8 cellular contexts compared by ENCODE assay signal in genomic region chr12:12813120-12814101, GRCh38. TPM values are rescaled to one million over a fixed set of nuclear protein-coding genes. Genes with fewer than 3 reads are reported as not detected.
DNase-seq lines count a peak whose midpoint lies in the region; ATAC-seq and TF ChIP-seq lines count a peak whose summit lies in the region.

Gene DDX47, plus strand, starts transcription at chr12:12813346. Its CDS starts 22 bp downstream, at chr12:12813368.

- peak; percentile 97 for DNase-seq in D341Med (ENCODE audit: low spot score)
- peak; percentile 97 for DNase-seq in activated T-cell treated with anti-CD3 and anti-CD28 coated beads for 1 hour (ENCODE audit: low read depth)
- peak; percentile 94 for DNase-seq in epithelial cell of esophagus (ENCODE audit: low read depth)
- DNase-seq in mucosa of descending colon: peak; percentile 97 to 100 (median 99)
- DNase-seq in stimulated activated CD8-positive, alpha-beta memory T cell treated with anti-CD3 and anti-CD28 coated beads, Interleukin-4, amount 100 ng/mL, for 24 hours (ENCODE audit: low read depth): peak; percentile 97

- peak within 1 kb of the TSS; percentile 77 for H2AFZ ChIP-seq in OCI-LY3 (ENCODE audit: low read depth, low read length)

- H3K27me3 ChIP-seq in HUES64 (ENCODE audit: insufficient read depth, low read length) (no peaks in the 10 kb centered on the region), OCI-LY3 (ENCODE audit: low read depth, low read length) (peaks cover 4% of the 10 kb centered on the region; the same call in 1 of the 2 replicates)

- H3K27ac ChIP-seq in HUES64 (ENCODE audit: low read depth, low read length) (peak within 1 kb of the TSS; percentile 82), OCI-LY3 (ENCODE audit: low read length) (peak within 1 kb of the TSS; percentile 53)

- TF ChIP-seq CTCF in OCI-LY3 (IDR thresholded peaks at IDR 0.05; ENCODE audit: low read depth, low read length): peak; percentile 74
- peak; percentile 91 for TF ChIP-seq CTCF in epithelial cell of esophagus (IDR thresholded peaks at IDR 0.05; ENCODE audit: insufficient read depth, low read depth, low read length, missing control alignments)
- peak; percentile 96 for TF ChIP-seq CTCF in mucosa of descending colon (IDR thresholded peaks at IDR 0.05)

- 3% methylated on average over 35 of the region's 35 CpGs for whole genome bisulfite sequencing in HUES64

- H3K9ac ChIP-seq in HUES64 (ENCODE audit: low read depth, low read length) (peak within 1 kb of the TSS; percentile 96), OCI-LY3 (ENCODE audit: low read length) (peak within 1 kb of the TSS; percentile 94)

- H3K36me3 ChIP-seq in HUES64 (ENCODE audit: insufficient read depth, low read length) (peaks cover 31% of the 10 kb centered on the region), OCI-LY3 (replicated peaks; ENCODE audit: low read depth, low read length) (peaks cover 25% of the 10 kb centered on the region), mucosa of descending colon (ENCODE audit: low read depth) (no peaks in the 10 kb centered on the region)

- ATAC-seq in GM21381 (IDR thresholded peaks at IDR 0.05; ENCODE audit: unreplicated experiment) (peak; percentile 67), mucosa of descending colon (peak; percentile 99)

- H3K4me2 ChIP-seq in OCI-LY3 (ENCODE audit: low read length): peak within 1 kb of the TSS; percentile 86

- peak within 1 kb of the TSS; percentile 98 for H3K4me3 ChIP-seq in HUES64 (ENCODE audit: low read length)
- H3K4me3 ChIP-seq in OCI-LY3 (ENCODE audit: low read length): peak within 1 kb of the TSS; percentile 95
- H3K4me3 ChIP-seq in epithelial cell of esophagus (ENCODE audit: low read length): peak within 1 kb of the TSS; percentile 99
- peak within 1 kb of the TSS; percentile 25 for H3K4me3 ChIP-seq in mucosa of descending colon

- H3K79me2 ChIP-seq in OCI-LY3 (ENCODE audit: low read length): peaks cover 51% of the 10 kb centered on the region

- peaks cover under 1% of the 10 kb centered on the region for H4K20me1 ChIP-seq in OCI-LY3 (ENCODE audit: insufficient read depth, low read length)

- intact Hi-C loops in mucosa of descending colon (cut with DNase I, micrococcal nuclease): no loop called here

- H3K4me1 ChIP-seq in HUES64 (ENCODE audit: insufficient read depth, low read length) (peaks cover 7% of the 10 kb centered on the region; the same call in 1 of the 2 replicates), OCI-LY3 (ENCODE audit: low read length) (peaks cover 30% of the 10 kb centered on the region), mucosa of descending colon (ENCODE audit: low read depth) (peaks cover 19% of the 10 kb centered on the region)

- H3K9me3 ChIP-seq in HUES64 (ENCODE audit: insufficient read depth, low read depth, low read length) (no peaks in the 10 kb centered on the region), OCI-LY3 (ENCODE audit: insufficient read depth, low read length) (no peaks in the 10 kb centered on the region), mucosa of descending colon (no peaks in the 10 kb centered on the region)

RNA-seq across cellular contexts. Expression of gene DDX47, which starts in this region (rescaled TPM):
- polyA plus RNA-seq in HUES64 (2013, experiment 1 of 2): 59.0 TPM
- 57.2 TPM for polyA plus RNA-seq in HUES64 (2013, experiment 2 of 2)
- total RNA-seq in mucosa of descending colon: 10 to 100 TPM; 35.0 to 45.4 (median 40.9) TPM

Comparison
In these comparisons a context has a peak if more than half of its experiments do, and no peak if none do; other contexts are left out.
1. Peak in every context shown above with its lines: DNase-seq, ATAC-seq, H3K4me3 ChIP-seq and H3K27ac ChIP-seq.
2. H3K4me3 ChIP-seq: peak in every context shown above with its lines; median percentile 99 in epithelial cell of esophagus; 98 in HUES64; 95 in OCI-LY3; 25 in mucosa of descending colon.